In the genomic region with DNA sequence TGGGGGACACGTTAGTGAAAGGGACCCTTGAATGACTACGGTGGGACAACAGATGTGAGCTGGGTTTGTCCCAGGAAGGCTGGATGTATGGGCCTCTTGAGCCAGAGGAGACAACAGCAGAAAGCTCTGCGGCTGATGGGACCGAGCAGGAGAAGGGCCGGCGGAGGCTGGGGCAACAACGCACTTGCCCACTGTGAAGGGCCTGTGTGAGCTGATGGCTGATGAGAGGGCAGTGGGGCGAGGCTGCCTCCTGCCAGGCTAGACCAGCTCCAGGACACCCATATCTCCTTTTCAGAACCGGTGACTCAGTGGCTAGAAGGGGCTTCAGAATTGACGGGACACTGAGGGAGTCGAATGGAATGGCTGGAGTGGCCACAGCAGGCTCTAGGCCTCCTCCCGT, we compare ENCODE assay signal across 9 cellular contexts.
A peak's percentile ranks its signal among the peaks of the same experiment; 100 is the strongest.
DNase-seq lines count a peak whose midpoint lies in the region; ATAC-seq and TF ChIP-seq lines count a peak whose summit lies in the region.
"Had no signal": no experiment of that assay in that cellular context is flagged by ENCODE, and none has a peak within 500 bp of the region (broad histone marks: within the 10 kb centered on the region; RNA-seq: fewer than 3 reads in every experiment).

No MANE protein-coding gene starts in this region.

- no peaks in the 10 kb centered on the region for H3K27me3 Mint-ChIP-seq in activated CD4-positive, alpha-beta T cell treated with anti-CD3 and anti-CD28 coated beads, Interleukin-2, amount 10 ng/mL, durations not matched to agents 24 days and 14 days
- H3K27me3 Mint-ChIP-seq in activated T-helper 1 cell treated with anti-CD3 and anti-CD28 coated beads, Interleukin-12 subunit alpha, Interleukin-12 subunit beta, Interleukin-2, Interleukin-4 antibody, amounts not matched to agents 30 ng/mL and 10 ng/mL and 1 ng/mL, durations not matched to agents 14 hours and 24 hours and 36 hours (ENCODE audit: insufficient read depth), result no peaks in the 10 kb centered on the region
- H3K27me3 Mint-ChIP-seq: activated B cell treated with CpG ODN at 0.5 μM for 24 hours had no signal

- peaks cover 76% of the 10 kb centered on the region for H3K4me1 Mint-ChIP-seq in activated CD4-positive, alpha-beta T cell treated with anti-CD3 and anti-CD28 coated beads, Interleukin-2, amount 10 ng/mL, durations not matched to agents 24 days and 14 days
- H3K4me1 Mint-ChIP-seq in activated T-helper 1 cell treated with anti-CD3 and anti-CD28 coated beads, Interleukin-12 subunit alpha, Interleukin-12 subunit beta, Interleukin-2, Interleukin-4 antibody, amounts not matched to agents 30 ng/mL and 10 ng/mL and 1 ng/mL, durations not matched to agents 14 hours and 24 hours and 36 hours (ENCODE audit: low read depth), result peaks cover 82% of the 10 kb centered on the region

- H3K4me3 Mint-ChIP-seq in activated CD4-positive, alpha-beta T cell treated with anti-CD3 and anti-CD28 coated beads, Interleukin-2, amount 10 ng/mL, durations not matched to agents 24 days and 14 days, result peak overlapping the region; percentile 87
- peak overlapping the region; percentile 87 for H3K4me3 Mint-ChIP-seq in activated T-helper 1 cell treated with anti-CD3 and anti-CD28 coated beads, Interleukin-12 subunit alpha, Interleukin-12 subunit beta, Interleukin-2, Interleukin-4 antibody, amounts not matched to agents 30 ng/mL and 10 ng/mL and 1 ng/mL, durations not matched to agents 14 hours and 24 hours and 36 hours

- H3K9ac ChIP-seq in liver (ENCODE audit: low read depth in 1 of 2, low read length in 2 of 2) (peak overlapping the region in 1 of 2 donors; percentile 46), subcutaneous abdominal adipose tissue (ENCODE audit: low read length in 5 of 5) (peak overlapping the region in 1 of 5 donors; percentile 26)

- H3K36me3 ChIP-seq in liver (ENCODE audit: control insufficient read depth in 4 of 4, insufficient read depth in 3 of 4, low read depth in 1 of 4, low read length in 3 of 4) (no peaks in the 10 kb centered on the region), subcutaneous abdominal adipose tissue (ENCODE audit: control insufficient read depth in 5 of 5, insufficient read depth in 5 of 5, low read length in 5 of 5) (no peaks in the 10 kb centered on the region)

- no peaks in the 10 kb centered on the region for H3K9me3 ChIP-seq in liver (ENCODE audit: control insufficient read depth in 4 of 4, low read length in 3 of 4)
- no peaks in the 10 kb centered on the region for H3K9me3 ChIP-seq in subcutaneous abdominal adipose tissue (ENCODE audit: control insufficient read depth in 5 of 5, low read length in 5 of 5)

- H3K9me3 Mint-ChIP-seq in activated CD4-positive, alpha-beta T cell treated with anti-CD3 and anti-CD28 coated beads, Interleukin-2, amount 10 ng/mL, durations not matched to agents 24 days and 14 days, result no peaks in the 10 kb centered on the region
- no peaks in the 10 kb centered on the region for H3K9me3 Mint-ChIP-seq in activated T-helper 1 cell treated with anti-CD3 and anti-CD28 coated beads, Interleukin-12 subunit alpha, Interleukin-12 subunit beta, Interleukin-2, Interleukin-4 antibody, amounts not matched to agents 30 ng/mL and 10 ng/mL and 1 ng/mL, durations not matched to agents 14 hours and 24 hours and 36 hours
- H3K9me3 Mint-ChIP-seq: activated B cell treated with CpG ODN at 0.5 μM for 24 hours had no signal

- peaks cover 19 to 86% (median 74%) of the 10 kb centered on the region in 4 donors for H3K4me1 ChIP-seq in liver (ENCODE audit: control insufficient read depth in 4 of 4, insufficient read depth in 4 of 4, low read length in 3 of 4)
- H3K4me1 ChIP-seq in subcutaneous abdominal adipose tissue (ENCODE audit: control insufficient read depth in 5 of 5, insufficient read depth in 5 of 5, low read length in 5 of 5), result peaks cover 42 to 86% (median 79%) of the 10 kb centered on the region in 5 donors

- no peaks in the 10 kb centered on the region for H3K27me3 ChIP-seq in liver (ENCODE audit: control insufficient read depth in 4 of 4, insufficient read depth in 4 of 4, low read length in 3 of 4)
- H3K27me3 ChIP-seq in subcutaneous abdominal adipose tissue (ENCODE audit: control insufficient read depth in 5 of 5, insufficient read depth in 4 of 5, low read length in 5 of 5), result no peaks in the 10 kb centered on the region

- DNase-seq in activated CD4-positive, alpha-beta T cell treated with anti-CD3 and anti-CD28 coated beads, Interleukin-2, amount 10 ng/mL, durations not matched to agents 24 days and 14 days, result no peak
- no peak for DNase-seq in activated CD4-positive, alpha-beta T cell treated with anti-CD3 and anti-CD28 coated beads, Interleukin-2, amount 50 U/mL, for 4 hours
- no peak for DNase-seq in activated T-helper 1 cell treated with anti-CD3 and anti-CD28 coated beads, Interleukin-12 subunit alpha, Interleukin-12 subunit beta, Interleukin-2, Interleukin-4 antibody, amounts not matched to agents 30 ng/mL and 10 ng/mL and 1 ng/mL, durations not matched to agents 14 hours and 24 hours and 36 hours (ENCODE audit: low spot score)
- DNase-seq in activated CD4-positive, CD25-positive, alpha-beta regulatory T cell (lab: John Stamatoyannopoulos, UW), result no peak
- DNase-seq in hypothalamus (lab: John Stamatoyannopoulos, UW), result no peak
- DNase-seq: activated B cell treated with CpG ODN at 0.5 μM for 24 hours had no signal

- peak overlapping the region; percentile 6 to 52 (median 37) for H3K4me3 ChIP-seq in liver (ENCODE audit: low read depth in 1 of 3, low read length in 3 of 3)
- no peak overlapping the region for H3K4me3 ChIP-seq in subcutaneous abdominal adipose tissue (ENCODE audit: low read depth in 1 of 5, low read length in 5 of 5)

- H3K36me3 Mint-ChIP-seq in activated CD4-positive, alpha-beta T cell treated with anti-CD3 and anti-CD28 coated beads, Interleukin-2, amount 10 ng/mL, durations not matched to agents 24 days and 14 days (ENCODE audit: low read depth), result peaks cover 15% of the 10 kb centered on the region
- peaks cover 8% of the 10 kb centered on the region for H3K36me3 Mint-ChIP-seq in activated T-helper 1 cell treated with anti-CD3 and anti-CD28 coated beads, Interleukin-12 subunit alpha, Interleukin-12 subunit beta, Interleukin-2, Interleukin-4 antibody, amounts not matched to agents 30 ng/mL and 10 ng/mL and 1 ng/mL, durations not matched to agents 14 hours and 24 hours and 36 hours (ENCODE audit: low read depth)

- 87% methylated on average over 12 of the region's 12 CpGs for WGBS in liver

- H3K27ac ChIP-seq in liver (ENCODE audit: low read depth in 1 of 2, low read length in 2 of 2) (peak overlapping the region; percentile 93 to 95), subcutaneous abdominal adipose tissue (ENCODE audit: low read depth, low read length) (peak overlapping the region; percentile 71)

- no peak for TF ChIP-seq RAD21 in liver (IDR thresholded peaks at IDR 0.05)

- no peak for TF ChIP-seq CTCF in liver (IDR thresholded peaks at IDR 0.05; ENCODE audit: low read depth, low read length, missing input control)

- H3K27ac Mint-ChIP-seq in activated CD4-positive, alpha-beta T cell treated with anti-CD3 and anti-CD28 coated beads, Interleukin-2, amount 10 ng/mL, durations not matched to agents 24 days and 14 days, result peak overlapping the region; percentile 90
- H3K27ac Mint-ChIP-seq in activated T-helper 1 cell treated with anti-CD3 and anti-CD28 coated beads, Interleukin-12 subunit alpha, Interleukin-12 subunit beta, Interleukin-2, Interleukin-4 antibody, amounts not matched to agents 30 ng/mL and 10 ng/mL and 1 ng/mL, durations not matched to agents 14 hours and 24 hours and 36 hours, result peak overlapping the region; percentile 97

- intact Hi-C loops in activated CD4-positive, alpha-beta T cell treated with anti-CD3 and anti-CD28 coated beads, Interleukin-2, amount 10 ng/mL, durations not matched to agents 24 days and 14 days (cut with micrococcal nuclease), result loop anchor here (1.0 to 2.0 kb wide), 2 partner anchors 13 to 58 kb away; no protein-coding TSS in a partner anchor
- intact Hi-C loops in activated T-helper 1 cell treated with anti-CD3 and anti-CD28 coated beads, Interleukin-12 subunit alpha, Interleukin-12 subunit beta, Interleukin-2, Interleukin-4 antibody, amounts not matched to agents 30 ng/mL and 10 ng/mL and 1 ng/mL, durations not matched to agents 14 hours and 24 hours and 36 hours (cut with micrococcal nuclease), result loop anchor here (5.0 kb wide), 1 partner anchor 249 kb away; the partner anchor contains the start of gene SEC14L1

- ATAC-seq in GM19467 (IDR thresholded peaks at IDR 0.05; ENCODE audit: unreplicated experiment), result no peak

TF ChIP-seq in liver, 16 proteins besides CTCF, POLR2A, EP300 and RAD21 (continues in another document):
- no peak for TF ChIP-seq FOXA2 (IDR thresholded peaks at IDR 0.05)
- TF ChIP-seq HNF4A (conservative IDR thresholded peaks at IDR 0.05), result no peak
- no peak for TF ChIP-seq FOXA1 (IDR thresholded peaks at IDR 0.05)
- TF ChIP-seq EGR1 (IDR thresholded peaks at IDR 0.05; ENCODE audit: low read depth in 2 of 2), result no peak
- no peak for TF ChIP-seq YY1 (IDR thresholded peaks at IDR 0.05)
- no peak for TF ChIP-seq GABPA (IDR thresholded peaks at IDR 0.05 in 1 of 2, conservative IDR thresholded peaks at IDR 0.05 in 1 of 2)
- TF ChIP-seq JUND (IDR thresholded peaks at IDR 0.05), result no peak
- TF ChIP-seq, protein P1, sequence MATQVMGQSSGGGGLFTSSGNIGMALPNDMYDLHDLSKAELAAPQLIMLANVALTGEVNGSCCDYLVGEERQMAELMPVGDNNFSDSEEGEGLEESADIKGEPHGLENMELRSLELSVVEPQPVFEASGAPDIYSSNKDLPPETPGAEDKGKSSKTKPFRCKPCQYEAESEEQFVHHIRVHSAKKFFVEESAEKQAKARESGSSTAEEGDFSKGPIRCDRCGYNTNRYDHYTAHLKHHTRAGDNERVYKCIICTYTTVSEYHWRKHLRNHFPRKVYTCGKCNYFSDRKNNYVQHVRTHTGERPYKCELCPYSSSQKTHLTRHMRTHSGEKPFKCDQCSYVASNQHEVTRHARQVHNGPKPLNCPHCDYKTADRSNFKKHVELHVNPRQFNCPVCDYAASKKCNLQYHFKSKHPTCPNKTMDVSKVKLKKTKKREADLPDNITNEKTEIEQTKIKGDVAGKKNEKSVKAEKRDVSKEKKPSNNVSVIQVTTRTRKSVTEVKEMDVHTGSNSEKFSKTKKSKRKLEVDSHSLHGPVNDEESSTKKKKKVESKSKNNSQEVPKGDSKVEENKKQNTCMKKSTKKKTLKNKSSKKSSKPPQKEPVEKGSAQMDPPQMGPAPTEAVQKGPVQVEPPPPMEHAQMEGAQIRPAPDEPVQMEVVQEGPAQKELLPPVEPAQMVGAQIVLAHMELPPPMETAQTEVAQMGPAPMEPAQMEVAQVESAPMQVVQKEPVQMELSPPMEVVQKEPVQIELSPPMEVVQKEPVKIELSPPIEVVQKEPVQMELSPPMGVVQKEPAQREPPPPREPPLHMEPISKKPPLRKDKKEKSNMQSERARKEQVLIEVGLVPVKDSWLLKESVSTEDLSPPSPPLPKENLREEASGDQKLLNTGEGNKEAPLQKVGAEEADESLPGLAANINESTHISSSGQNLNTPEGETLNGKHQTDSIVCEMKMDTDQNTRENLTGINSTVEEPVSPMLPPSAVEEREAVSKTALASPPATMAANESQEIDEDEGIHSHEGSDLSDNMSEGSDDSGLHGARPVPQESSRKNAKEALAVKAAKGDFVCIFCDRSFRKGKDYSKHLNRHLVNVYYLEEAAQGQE (IDR thresholded peaks at IDR 0.05), result no peak
- no peak for TF ChIP-seq SP1 (IDR thresholded peaks at IDR 0.05)

Comparison
In these comparisons a context has a peak if more than half of its experiments do, and no peak if none do; other contexts are left out.
1. H3K4me3 ChIP-seq: peak in liver (3 of 3); none in subcutaneous abdominal adipose tissue (0 of 5).